ENCODE assay signal across 9 cellular contexts in genomic region chr2:120441744-120442471, GRCh38.
DNase-seq lines count a peak whose midpoint lies in the region; ATAC-seq and TF ChIP-seq lines count a peak whose summit lies in the region.
"Had no signal": no experiment of that assay in that cellular context is flagged by ENCODE, and none has a peak within 500 bp of the region (broad histone marks: within the 10 kb centered on the region; RNA-seq: fewer than 3 reads in every experiment).

No MANE protein-coding gene starts in this region.

- H3K4me3 ChIP-seq in astrocyte of the cerebellum (ENCODE audit: low read depth, low read length) = peak overlapping the region; percentile 23
- peak overlapping the region; percentile 49 for H3K4me3 ChIP-seq in iPS-11a (ENCODE audit: low read depth, low read length)
- H3K4me3 ChIP-seq in gastrocnemius medialis = peak overlapping the region; percentile 44 to 67 (median 48)

- peak; percentile 31 to 35 for ATAC-seq in gastrocnemius medialis

- DNase-seq in NCI-H748 (lab: John Stamatoyannopoulos, UW; ENCODE audit: unreplicated experiment) (peak; percentile 77), NCI-H748 treated with DMSO at 0.1 percent for 48 hours (lab: John Stamatoyannopoulos, UW) (no peak), astrocyte of the cerebellum (ENCODE audit: low read depth) (peak; percentile 5), gastrocnemius medialis (no peak), SW 1271 (lab: John Stamatoyannopoulos, UW) (no peak), NCI-H187 treated with DMSO at 0.1 percent for 48 hours (lab: John Stamatoyannopoulos, UW) (no peak), NCI-H2227 (lab: John Stamatoyannopoulos, UW; ENCODE audit: unreplicated experiment) (no peak)

- H3K27me3 ChIP-seq in gastrocnemius medialis = peaks cover 14 to 28% (median 15%) of the 10 kb centered on the region in 3 donors

- no peaks in the 10 kb centered on the region for H3K9me3 ChIP-seq in gastrocnemius medialis
- H3K9me3 ChIP-seq: neutrophil had no signal

- in situ Hi-C loops in astrocyte of the cerebellum (cut with HindIII; ENCODE audit: low sequenced_read_pairs) (no loop called here), gastrocnemius medialis (cut with MboI; ENCODE audit: low sequenced_read_pairs in 4 of 4) (loop anchor here in 1 of 4 donors (25.0 kb wide), 1 partner anchor 105 kb away; the partner anchor contains the start of gene INHBB)

- TF ChIP-seq CTCF in astrocyte of the cerebellum (IDR thresholded peaks at IDR 0.05; ENCODE audit: low read depth, low read length, missing control alignments) (no peak), gastrocnemius medialis (IDR thresholded peaks at IDR 0.05 in 4 of 5, conservative IDR thresholded peaks at IDR 0.05 in 1 of 5) (no peak)

- H3K36me3 ChIP-seq in gastrocnemius medialis = no peaks in the 10 kb centered on the region
- H3K36me3 ChIP-seq: neutrophil had no signal

- intact Hi-C loops in gastrocnemius medialis (cut with DNase I; ENCODE audit: low total_unique reads) = loop anchor here (2.0 to 10.0 kb wide), 2 partner anchors 99 to 233 kb away; no protein-coding TSS in a partner anchor

- peaks cover 6 to 9% of the 10 kb centered on the region in 2 donors for H3K4me1 ChIP-seq in gastrocnemius medialis

- no peak for TF ChIP-seq POLR2A in gastrocnemius medialis (IDR thresholded peaks at IDR 0.05)

- peak overlapping the region in 1 of 4 donors; percentile 4 for H3K27ac ChIP-seq in gastrocnemius medialis
- H3K27ac ChIP-seq: neutrophil had no signal

Comparison
In these comparisons a context has a peak if more than half of its experiments do, and no peak if none do; other contexts are left out.
1. DNase-seq: peak in NCI-H748 (single experiment) and astrocyte of the cerebellum (single experiment); none in NCI-H748 treated with DMSO at 0.1 percent for 48 hours (single experiment), gastrocnemius medialis (0 of 2), SW 1271 (0 of 2), NCI-H187 treated with DMSO at 0.1 percent for 48 hours (single experiment) and NCI-H2227 (single experiment).
2. Peak in every context shown above with its lines, with median percentiles within 50 percentile points of each other: H3K4me3 ChIP-seq.